ENCODE assay signal across 19 cellular contexts in the genomic region with DNA sequence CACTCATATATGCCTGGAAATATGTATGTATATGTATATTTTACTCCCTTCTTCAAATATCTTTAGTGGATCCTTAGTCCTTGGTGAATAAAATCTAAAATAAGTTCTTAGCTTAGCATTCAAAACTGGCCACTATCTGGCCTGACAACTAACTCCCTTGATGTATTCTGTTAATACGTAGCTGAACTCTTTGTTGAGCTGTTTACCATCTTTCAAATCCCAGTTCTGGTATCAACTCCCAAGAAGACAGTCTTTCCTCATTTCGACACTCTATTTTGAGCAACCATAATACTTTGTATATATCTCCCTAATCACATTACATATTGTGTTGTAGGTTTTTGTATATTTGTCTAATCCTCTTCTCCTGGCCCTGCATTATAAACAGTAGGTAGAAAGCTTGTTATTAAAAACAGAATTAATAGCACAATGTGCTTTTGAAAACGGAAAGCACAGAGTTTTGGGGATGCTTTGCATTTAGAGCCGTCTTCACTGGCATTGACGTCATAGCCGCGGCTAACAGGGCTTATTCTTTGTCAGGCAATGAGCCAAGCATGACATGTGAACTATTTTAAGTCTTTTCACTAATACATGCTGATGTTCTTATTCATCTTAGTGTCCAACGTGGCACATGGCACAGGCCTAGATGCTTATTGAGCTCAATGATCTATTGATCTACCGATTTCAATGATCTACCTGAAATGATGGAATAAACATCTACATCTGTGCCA. TPM values are rescaled to one million over a fixed set of nuclear protein-coding genes. Genes with fewer than 3 reads are reported as not detected.
DNase-seq lines count a peak whose midpoint lies in the region; ATAC-seq and TF ChIP-seq lines count a peak whose summit lies in the region.
"Had no signal": no experiment of that assay in that cellular context is flagged by ENCODE, and none has a peak within 500 bp of the region (broad histone marks: within the 10 kb centered on the region; RNA-seq: fewer than 3 reads in every experiment).

No MANE protein-coding gene starts in this region.

- ATAC-seq in GM21526 (IDR thresholded peaks at IDR 0.05; ENCODE audit: low FRiP score, unreplicated experiment), result no peak
- ATAC-seq: naive thymus-derived CD4-positive, alpha-beta T cell; psoas muscle had no signal

- in situ Hi-C loops in SK-MEL-5 (cut with HindIII; ENCODE audit: low pct_unique_long_range_greater_than_20kb, low sequenced_read_pairs), result no loop called here

- no peak overlapping the region for H4K12ac ChIP-seq in trophoblast cell (ENCODE audit: low read depth, low read length)

- H3K23ac ChIP-seq in trophoblast cell (ENCODE audit: low read length), result no peak overlapping the region

- H3K9ac ChIP-seq in BLaER1 (no peak overlapping the region), trophoblast cell (ENCODE audit: low read length) (peak overlapping the region; percentile 34)

- H3K4me1 ChIP-seq in BLaER1 (peaks cover 70% of the 10 kb centered on the region), trophoblast cell (ENCODE audit: control insufficient read depth in 1 of 2, insufficient read depth in 2 of 2, low read length in 2 of 2) (no peaks in the 10 kb centered on the region)
- H3K4me1 ChIP-seq: psoas muscle had no signal

- H3K9me3 ChIP-seq in BLaER1 (peaks cover 41% of the 10 kb centered on the region), trophoblast cell (ENCODE audit: insufficient read depth, low read depth, low read length) (no peaks in the 10 kb centered on the region)
- H3K9me3 ChIP-seq: psoas muscle had no signal

- H3K4me3 ChIP-seq in BLaER1 (no peak overlapping the region), fibroblast of villous mesenchyme (ENCODE audit: low read depth, low read length) (no peak overlapping the region), trophoblast cell (ENCODE audit: low read depth, low read length) (no peak overlapping the region)
- H3K4me3 ChIP-seq: psoas muscle had no signal

- no peak overlapping the region for H2AFZ ChIP-seq in trophoblast cell (ENCODE audit: insufficient read depth, low read length, poor library complexity)

- no peak overlapping the region for H3K4ac ChIP-seq in trophoblast cell (ENCODE audit: low read depth, low read length)

- peaks cover 8% of the 10 kb centered on the region; the same call in 1 of the 2 replicates for H3K36me3 ChIP-seq in BLaER1
- peaks cover 0 to 2% of the 10 kb centered on the region in 2 experiments for H3K36me3 ChIP-seq in trophoblast cell (ENCODE audit: control insufficient read depth in 1 of 2, insufficient read depth in 2 of 2, low read length in 2 of 2)

- H4K8ac ChIP-seq in trophoblast cell (ENCODE audit: low read depth, low read length), result no peak overlapping the region

- no peak overlapping the region for H2BK120ac ChIP-seq in trophoblast cell (ENCODE audit: insufficient read depth, low read length, poor library complexity)

- no peaks in the 10 kb centered on the region for H3K79me2 ChIP-seq in trophoblast cell (ENCODE audit: control insufficient read depth, insufficient read depth, low read length, poor library complexity)

- no peaks in the 10 kb centered on the region for H4K20me1 ChIP-seq in BLaER1

- peak; percentile 46 for DNase-seq in SK-MEL-5 (ENCODE audit: low read depth, low spot score)
- peak; percentile 88 for DNase-seq in fibroblast of villous mesenchyme (ENCODE audit: low read depth)
- DNase-seq in trophoblast cell, result no peak
- DNase-seq in cerebellum (ENCODE audit: low spot score), result no peak
- DNase-seq in GF-D8 (lab: John Stamatoyannopoulos, UW), result no peak
- DNase-seq in SIG-M5 (lab: John Stamatoyannopoulos, UW), result no peak
- DNase-seq: activated CD4-positive, CD25-positive, alpha-beta regulatory T cell; cortex of kidney; H7; naive thymus-derived CD4-positive, alpha-beta T cell; NCI-H146; NCI-H345; psoas muscle; stimulated activated CD4-positive, alpha-beta T cell treated with anti-CD3 and anti-CD28 coated beads, Interleukin-15, amount 100 ng/mL, for 24 hours; stimulated activated naive CD8-positive, alpha-beta T cell treated with anti-CD3 and anti-CD28 coated beads, Interleukin-15, amount 100 ng/mL, for 72 hours had no signal

- no CpG with 5 or more reads among the region's 9 CpGs for WGBS in trophoblast cell (ENCODE audit: extremely low coverage, insufficient coverage, insufficient read length)

- peak overlapping the region; percentile 56 for H3K4me2 ChIP-seq in BLaER1
- H3K4me2 ChIP-seq in trophoblast cell (ENCODE audit: low read length), result no peak overlapping the region

- H2AK5ac ChIP-seq in trophoblast cell (ENCODE audit: low read length), result no peak overlapping the region

- no peak for TF ChIP-seq CTCF in fibroblast of villous mesenchyme (IDR thresholded peaks at IDR 0.05; ENCODE audit: insufficient read depth, low read depth, low read length)

- H3K27me3 ChIP-seq in BLaER1, result no peaks in the 10 kb centered on the region
- no peaks in the 10 kb centered on the region for H3K27me3 ChIP-seq in trophoblast cell (ENCODE audit: insufficient read depth, low read length)

- H4K91ac ChIP-seq in trophoblast cell (ENCODE audit: low read depth, low read length), result no peak overlapping the region

- no peak overlapping the region for H2BK5ac ChIP-seq in trophoblast cell (ENCODE audit: low read depth, low read length, poor library complexity)

- no peak overlapping the region for H3K14ac ChIP-seq in trophoblast cell (ENCODE audit: low read length)

- H2BK12ac ChIP-seq in trophoblast cell (ENCODE audit: low read length), result no peak overlapping the region

- H3K27ac ChIP-seq in BLaER1, result peak overlapping the region; percentile 86
- no peak overlapping the region for H3K27ac ChIP-seq in trophoblast cell (ENCODE audit: low read depth, low read length)
- H3K27ac ChIP-seq: psoas muscle had no signal

- no peaks in the 10 kb centered on the region for H3K79me1 ChIP-seq in trophoblast cell (ENCODE audit: low read length)

- no peak overlapping the region for H3K18ac ChIP-seq in trophoblast cell (ENCODE audit: low read length)

RNA-seq across cellular contexts. Expression of gene CCN2, which starts 47.2 kb away (rescaled TPM):
- 1.8 and 3.1 TPM in 2 replicates for total RNA-seq in SK-MEL-5 (2014; rRNA removed; shearing (Covaris generic))
- 17.6 and 20.3 TPM in 2 replicates for polyA plus RNA-seq in SK-MEL-5 (2015; cell fraction: cytosol; rRNA removed)
- 11.6 and 12.4 TPM in 2 replicates for polyA plus RNA-seq in SK-MEL-5 (2015; cell fraction: nucleus; rRNA removed)
- total RNA-seq in fibroblast of villous mesenchyme, result 177 and 217 TPM in 2 replicates
- polyA plus RNA-seq in trophoblast cell (2013), result 48.1 and 53.3 TPM in 2 replicates
- total RNA-seq in cerebellum, result 8.5 TPM
- total RNA-seq: activated T-helper 2 cell treated with anti-CD3 and anti-CD28 coated beads, Interferon-gamma antibody, Interleukin-2, Interleukin-4, amounts not matched to agents 10 μg/mL and 5 μg/mL and 100 μg/mL, durations not matched to agents 14 hours and 24 hours and 36 hours; naive thymus-derived CD4-positive, alpha-beta T cell; T-helper 2 cell treated with Interferon-gamma antibody and Interleukin-4, amounts not matched to agents 100 ng/mL and 5 ng/mL, for 36 hours had no signal
- polyA plus RNA-seq: naive thymus-derived CD4-positive, alpha-beta T cell had no signal

Comparison
In these comparisons a context has a peak if more than half of its experiments do, and no peak if none do; other contexts are left out.
1. DNase-seq: peak in SK-MEL-5 (single experiment) and fibroblast of villous mesenchyme (single experiment); none in trophoblast cell (0 of 2), cerebellum (single experiment), GF-D8 (single experiment) and SIG-M5 (single experiment).
2. RNA of gene CCN2, which starts 47.2 kb away (total RNA-seq): 177 to 217 TPM in fibroblast of villous mesenchyme; 8.5 TPM in cerebellum (single experiment) and 1.8 to 3.1 TPM in SK-MEL-5; every median in the first group is over 10 times any median in the second.